In genomic region chr13:35979378-35979911, GRCh38 we compare ENCODE assay signal across 8 cellular contexts.
DNase-seq lines count a peak whose midpoint lies in the region; ATAC-seq, FAIRE-seq and TF ChIP-seq lines count a peak whose summit lies in the region.
"Had no signal": no experiment of that assay in that cellular context is flagged by ENCODE, and none has a peak within 500 bp of the region (broad histone marks: within the 10 kb centered on the region; RNA-seq: fewer than 3 reads in every experiment).

No MANE protein-coding gene starts in this region.

- H3K27ac Mint-ChIP-seq in activated CD4-positive, alpha-beta memory T cell treated with anti-CD3 and anti-CD28 coated beads, Interleukin-2, amount 10 ng/mL, durations not matched to agents 7 days and 5 days, result no peak overlapping the region
- no peak overlapping the region for H3K27ac Mint-ChIP-seq in T-helper 17 cell

- H3K27me3 Mint-ChIP-seq in activated CD4-positive, alpha-beta memory T cell treated with anti-CD3 and anti-CD28 coated beads, Interleukin-2, amount 10 ng/mL, durations not matched to agents 7 days and 5 days, result no peaks in the 10 kb centered on the region
- peaks cover 9% of the 10 kb centered on the region for H3K27me3 Mint-ChIP-seq in T-helper 17 cell

- no peaks in the 10 kb centered on the region for H3K4me1 Mint-ChIP-seq in activated CD4-positive, alpha-beta memory T cell treated with anti-CD3 and anti-CD28 coated beads, Interleukin-2, amount 10 ng/mL, durations not matched to agents 7 days and 5 days
- H3K4me1 Mint-ChIP-seq in T-helper 17 cell, result peaks cover 3% of the 10 kb centered on the region

- no peaks in the 10 kb centered on the region for H3K36me3 ChIP-seq in mucosa of descending colon (ENCODE audit: low read depth)

- DNase-seq in RCC 7860 (ENCODE audit: low spot score) (peak; percentile 57), mucosa of descending colon (peak in 2 of 3 donors; percentile 51 to 52), ureter (ENCODE audit: low spot score) (peak; percentile 54), T-helper 17 cell (no peak)
- no peak for DNase-seq in activated CD4-positive, alpha-beta memory T cell treated with anti-CD3 and anti-CD28 coated beads, Interleukin-2, amount 10 ng/mL, durations not matched to agents 7 days and 5 days
- DNase-seq: activated CD4-positive, alpha-beta T cell treated with anti-CD3 and anti-CD28 coated beads for 48 hours had no signal

- FAIRE-seq in RCC 7860 (lab: Jason Lieb, UNC), result peak; percentile 85

- POLR2A ChIA-PET in activated CD4-positive, alpha-beta memory T cell treated with anti-CD3 and anti-CD28 coated beads, Interleukin-2, amount 10 ng/mL, durations not matched to agents 7 days and 5 days (lab: Charles Lee), result no interaction called here

- TF ChIP-seq CTCF in mucosa of descending colon (IDR thresholded peaks at IDR 0.05), result no peak

- no peaks in the 10 kb centered on the region for H3K36me3 Mint-ChIP-seq in activated CD4-positive, alpha-beta memory T cell treated with anti-CD3 and anti-CD28 coated beads, Interleukin-2, amount 10 ng/mL, durations not matched to agents 7 days and 5 days (ENCODE audit: low read depth)
- H3K36me3 Mint-ChIP-seq in T-helper 17 cell (ENCODE audit: low read depth), result no peaks in the 10 kb centered on the region

- no peak overlapping the region for H3K4me3 Mint-ChIP-seq in activated CD4-positive, alpha-beta memory T cell treated with anti-CD3 and anti-CD28 coated beads, Interleukin-2, amount 10 ng/mL, durations not matched to agents 7 days and 5 days
- no peak overlapping the region for H3K4me3 Mint-ChIP-seq in T-helper 17 cell

- peaks cover 3% of the 10 kb centered on the region for H3K9me3 Mint-ChIP-seq in activated CD4-positive, alpha-beta memory T cell treated with anti-CD3 and anti-CD28 coated beads, Interleukin-2, amount 10 ng/mL, durations not matched to agents 7 days and 5 days

- H3K4me3 ChIP-seq in mucosa of descending colon, result no peak overlapping the region

- no peaks in the 10 kb centered on the region for H3K4me1 ChIP-seq in mucosa of descending colon (ENCODE audit: low read depth)

- intact Hi-C loops in mucosa of descending colon (cut with DNase I, micrococcal nuclease), result loop anchor here (5.0 kb wide), 1 partner anchor 298 kb away; no protein-coding TSS in a partner anchor

- CTCF ChIA-PET in activated CD4-positive, alpha-beta memory T cell treated with anti-CD3 and anti-CD28 coated beads, Interleukin-2, amount 10 ng/mL, durations not matched to agents 7 days and 5 days (lab: Charles Lee), result interaction anchor here (0.7 to 1.4 kb wide), 4 partner anchors 10 to 296 kb away, joined by 3 to 4 read pairs (median 4); no protein-coding TSS in a partner anchor

- H3K9me3 ChIP-seq in mucosa of descending colon, result no peaks in the 10 kb centered on the region
- no peaks in the 10 kb centered on the region for H3K9me3 ChIP-seq in T-helper 17 cell (ENCODE audit: control insufficient read depth, low read length, poor library complexity, severe bottlenecking)

- peak; percentile 76 for ATAC-seq in esophagus mucosa
- ATAC-seq in mucosa of descending colon, result peak; percentile 62
- ATAC-seq in GM18502 (IDR thresholded peaks at IDR 0.05; ENCODE audit: poor library complexity, unreplicated experiment), result no peak
- ATAC-seq in T-helper 17 cell, result no peak

Comparison
In these comparisons a context has a peak if more than half of its experiments do, and no peak if none do; other contexts are left out.
1. DNase-seq: peak in RCC 7860 (single experiment), mucosa of descending colon (2 of 3) and ureter (single experiment); none in activated CD4-positive, alpha-beta memory T cell treated with anti-CD3 and anti-CD28 coated beads, Interleukin-2, amount 10 ng/mL, durations not matched to agents 7 days and 5 days (single experiment) and T-helper 17 cell (0 of 3).
2. ATAC-seq: peak in esophagus mucosa (single experiment) and mucosa of descending colon (single experiment); none in GM18502 (single experiment) and T-helper 17 cell (single experiment).